ENCODE assay signal across 9 cellular contexts in genomic region chr12:6751767-6752166, GRCh38. TPM values are rescaled to one million over a fixed set of nuclear protein-coding genes. Genes with fewer than 3 reads are reported as not detected.
DNase-seq lines count a peak whose midpoint lies in the region; ATAC-seq, FAIRE-seq and TF ChIP-seq lines count a peak whose summit lies in the region.
"Had no signal": no experiment of that assay in that cellular context is flagged by ENCODE, and none has a peak within 500 bp of the region (broad histone marks: within the 10 kb centered on the region; RNA-seq: fewer than 3 reads in every experiment).

No MANE protein-coding gene starts in this region.

- 0 out of 2 replicates have a peak overlapping the region, but pooled peaks have one; percentile 78 for H3K9ac ChIP-seq in HUES64 (ENCODE audit: low read depth, low read length)

- no peak for FAIRE-seq in bronchial epithelial cell (lab: Jason Lieb, UNC)

- 91% methylated on average over 7 of the region's 7 CpGs for WGBS in HUES64

- no peak overlapping the region for H3K27ac ChIP-seq in HUES64 (ENCODE audit: low read depth, low read length)
- peak overlapping the region; percentile 99 for H3K27ac ChIP-seq in muscle layer of duodenum (ENCODE audit: low read length)

- POLR2A ChIA-PET in AG04449 (lab: Yijun Ruan, JAX): interaction anchor here (0.6 to 3.3 kb wide), 9 partner anchors 9 to 116 kb away, joined by 3 to 78 read pairs (median 12); partner anchors contain the start of genes CDCA3, COPS7A, P3H3 and PTMS

- H3K36me3 ChIP-seq in HUES64 (ENCODE audit: insufficient read depth, low read length) (peaks cover 52% of the 10 kb centered on the region), bronchial epithelial cell (ENCODE audit: control insufficient read depth, insufficient read depth, low read length) (peaks cover 28% of the 10 kb centered on the region), muscle layer of duodenum (ENCODE audit: control insufficient read depth in 1 of 2, insufficient read depth in 2 of 2, low read length in 2 of 2) (peaks cover 29 to 56% of the 10 kb centered on the region in 2 donors)

- no peaks in the 10 kb centered on the region for H3K9me3 ChIP-seq in HUES64 (ENCODE audit: insufficient read depth, low read depth, low read length)
- no peaks in the 10 kb centered on the region for H3K9me3 ChIP-seq in muscle layer of duodenum (ENCODE audit: control insufficient read depth in 1 of 2, low read length in 2 of 2)

- DNase-seq in AG04449 (ENCODE audit: low read depth, low spot score) (no peak), bronchial epithelial cell (ENCODE audit: low read depth) (no peak), globus pallidus (ENCODE audit: low spot score) (no peak), SK-N-DZ (ENCODE audit: low spot score) (no peak)
- DNase-seq: cerebellar nuclear complex had no signal

- H3K27me3 ChIP-seq in HUES64 (ENCODE audit: insufficient read depth, low read length): no peaks in the 10 kb centered on the region
- no peaks in the 10 kb centered on the region for H3K27me3 ChIP-seq in bronchial epithelial cell (ENCODE audit: control insufficient read depth, insufficient read depth, low read length)
- no peaks in the 10 kb centered on the region for H3K27me3 ChIP-seq in muscle layer of duodenum (ENCODE audit: low read depth, low read length)

- CTCF ChIA-PET in AG04449 (lab: Yijun Ruan, JAX): interaction anchor here (1.9 to 10.1 kb wide), 14 partner anchors 8 to 134 kb away, joined by 6 to 304 read pairs (median 27); partner anchors contain the start of genes COPS7A, GPR162, LAG3 and P3H3

- H3K4me3 ChIP-seq in AG04449 (ENCODE audit: low read depth, low read length) (peak overlapping the region; percentile 93), HUES64 (ENCODE audit: low read length) (peak overlapping the region; percentile 65), bronchial epithelial cell (ENCODE audit: low read depth, low read length) (peak overlapping the region; percentile 86), muscle layer of duodenum (ENCODE audit: low read depth in 1 of 2, low read length in 2 of 2) (peak overlapping the region; percentile 62 to 90)

- ATAC-seq in HG03135 (IDR thresholded peaks at IDR 0.05; ENCODE audit: unreplicated experiment) (no peak), GM18519 (IDR thresholded peaks at IDR 0.05; ENCODE audit: low FRiP score, unreplicated experiment) (no peak)

- peaks cover 7% of the 10 kb centered on the region for H3K4me1 ChIP-seq in HUES64 (ENCODE audit: insufficient read depth, low read length)
- peaks cover 11 to 16% of the 10 kb centered on the region in 2 donors for H3K4me1 ChIP-seq in muscle layer of duodenum (ENCODE audit: control insufficient read depth in 1 of 2, insufficient read depth in 2 of 2, low read length in 2 of 2)

- TF ChIP-seq CTCF in AG04449 (IDR thresholded peaks at IDR 0.05; ENCODE audit: insufficient read depth, low read length, missing control alignments) (no peak), bronchial epithelial cell (IDR thresholded peaks at IDR 0.05; ENCODE audit: insufficient read depth, low read length, severe bottlenecking) (no peak)

RNA-seq across cellular contexts. Expression of gene MLF2, which starts 1.2 kb away (rescaled TPM):
- polyA plus RNA-seq in HUES64 (2013, experiment 1 of 2): 178 TPM
- 174 TPM for polyA plus RNA-seq in HUES64 (2013, experiment 2 of 2)
- total RNA-seq in bronchial epithelial cell: 136 and 180 TPM in 2 replicates
- 296 and 349 TPM in 2 replicates for polyA plus RNA-seq in SK-N-DZ (2014; cell fraction: cytosol; rRNA removed)
- 249 and 259 TPM in 2 replicates for polyA plus RNA-seq in SK-N-DZ (2014; cell fraction: nucleus; rRNA removed)

RNA-seq across cellular contexts. Expression of gene PTMS, which starts 14.4 kb away (rescaled TPM):
- 416 TPM for polyA plus RNA-seq in HUES64 (2013, experiment 1 of 2)
- 634 TPM for polyA plus RNA-seq in HUES64 (2013, experiment 2 of 2)
- total RNA-seq in bronchial epithelial cell: 17.6 and 35.3 TPM in 2 replicates
- 377 and 1,003 TPM in 2 replicates for polyA plus RNA-seq in SK-N-DZ (2014; cell fraction: cytosol; rRNA removed)
- 347 and 365 TPM in 2 replicates for polyA plus RNA-seq in SK-N-DZ (2014; cell fraction: nucleus; rRNA removed)

RNA-seq across cellular contexts. Expression of gene LAG3, which starts 20.6 kb away (rescaled TPM):
- polyA plus RNA-seq in HUES64 (2013, experiment 1 of 2): 1.8 TPM
- 1.8 TPM for polyA plus RNA-seq in HUES64 (2013, experiment 2 of 2)
- total RNA-seq in bronchial epithelial cell: not detected in 2 replicates
- polyA plus RNA-seq in SK-N-DZ (2014; cell fraction: cytosol; rRNA removed): 0.46 and 2.2 TPM in 2 replicates
- 14.0 and 24.1 TPM in 2 replicates for polyA plus RNA-seq in SK-N-DZ (2014; cell fraction: nucleus; rRNA removed)

RNA-seq across cellular contexts. Expression of gene COPS7A, which starts 27.9 kb away (rescaled TPM):
- 32.1 TPM for polyA plus RNA-seq in HUES64 (2013, experiment 1 of 2)
- polyA plus RNA-seq in HUES64 (2013, experiment 2 of 2): 31.7 TPM
- total RNA-seq in bronchial epithelial cell: 63.7 and 86.0 TPM in 2 replicates
- 56.6 and 71.0 TPM in 2 replicates for polyA plus RNA-seq in SK-N-DZ (2014; cell fraction: cytosol; rRNA removed)
- 124 and 133 TPM in 2 replicates for polyA plus RNA-seq in SK-N-DZ (2014; cell fraction: nucleus; rRNA removed)

RNA-seq across cellular contexts. Expression of gene CD4, which starts 37.6 kb away (rescaled TPM):
- 2.3 TPM for polyA plus RNA-seq in HUES64 (2013, experiment 1 of 2)
- 3.8 TPM for polyA plus RNA-seq in HUES64 (2013, experiment 2 of 2)
- total RNA-seq in bronchial epithelial cell: not detected in 2 replicates
- polyA plus RNA-seq in SK-N-DZ (2014; cell fraction: cytosol; rRNA removed): 5.8 and 7.7 TPM in 2 replicates
- 6.6 and 8.7 TPM in 2 replicates for polyA plus RNA-seq in SK-N-DZ (2014; cell fraction: nucleus; rRNA removed)
